In the genomic region with DNA sequence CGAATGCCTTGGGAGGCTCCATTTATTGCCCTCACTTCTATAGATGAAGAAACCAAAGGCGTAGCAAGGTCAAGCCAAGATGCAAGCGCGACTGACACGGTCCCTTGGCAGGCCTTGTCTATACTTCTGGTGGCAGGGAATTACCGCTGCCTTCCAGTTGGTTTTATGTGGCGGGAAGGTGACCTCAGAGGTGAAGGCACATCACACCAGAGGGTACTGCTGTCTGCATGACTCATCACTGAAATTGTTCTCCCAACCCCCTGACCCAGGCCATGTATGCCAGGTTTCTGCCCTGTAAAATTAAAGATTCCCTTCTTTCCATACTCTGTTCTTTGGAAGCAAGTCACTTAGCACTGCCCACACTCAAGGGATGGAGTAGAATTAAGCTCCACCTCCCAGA, we compare ENCODE assay signal across 16 cellular contexts. TPM values are rescaled to one million over a fixed set of nuclear protein-coding genes. Genes with fewer than 3 reads are reported as not detected.
DNase-seq lines count a peak whose midpoint lies in the region; ATAC-seq and TF ChIP-seq lines count a peak whose summit lies in the region.
"Had no signal": no experiment of that assay in that cellular context is flagged by ENCODE, and none has a peak within 500 bp of the region (broad histone marks: within the 10 kb centered on the region; RNA-seq: fewer than 3 reads in every experiment).

No MANE protein-coding gene starts in this region.

- H3T11ph ChIP-seq in H9 (ENCODE audit: low read length): no peak overlapping the region

- WGBS in H9 (ENCODE audit: extremely low coverage, insufficient read length, low lambda C conversion rate): no CpG with 5 or more reads among the region's 7 CpGs

- DNase-seq in DMS 273 (lab: John Stamatoyannopoulos, UW; ENCODE audit: unreplicated experiment) (peak; percentile 49), DMS 273 treated with DMSO at 0.1 percent for 48 hours (lab: John Stamatoyannopoulos, UW) (no peak), astrocyte of the spinal cord (ENCODE audit: low read depth, low spot score) (peak; percentile 42), islet precursor cell (peak; percentile 83), thoracic aorta (ENCODE audit: low spot score) (no peak), H9 (no peak), activated gamma-delta T cell (lab: John Stamatoyannopoulos, UW) (no peak), NCI-H510A treated with DMSO at 0.1 percent for 48 hours (lab: John Stamatoyannopoulos, UW) (no peak)
- DNase-seq: activated T-cell treated with anti-CD3 and anti-CD28 coated beads for 4 hours, cortex of kidney, GDM1, KBM-7, NCI-H526, T1000 had no signal

- no peaks in the 10 kb centered on the region; the same call in none of the 2 replicates for H3K27me3 Mint-ChIP-seq in H9 (ENCODE audit: low read depth)

- H3K56ac ChIP-seq in H9 (ENCODE audit: insufficient read length, low read depth, low read length): no peak overlapping the region

- peaks cover 32 to 92% of the 10 kb centered on the region in 2 donors for H3K4me1 ChIP-seq in thoracic aorta (ENCODE audit: control insufficient read depth in 1 of 2, low read depth in 2 of 2)
- peaks cover 4% of the 10 kb centered on the region; the same call in 1 of the 2 replicates for H3K4me1 ChIP-seq in H9 (ENCODE audit: insufficient read depth, low read length)
- H3K4me1 ChIP-seq: parathyroid adenoma had no signal

- no peaks in the 10 kb centered on the region for H3K79me1 ChIP-seq in H9 (ENCODE audit: insufficient read depth, low read depth, low read length, poor library complexity, severe bottlenecking)

- H2AK5ac ChIP-seq in H9 (ENCODE audit: insufficient read length, low read length): no peak overlapping the region

- H3K9me3 ChIP-seq in thoracic aorta (no peaks in the 10 kb centered on the region), H9 (ENCODE audit: control insufficient read depth, low read depth, low read length) (no peaks in the 10 kb centered on the region)

- no peaks in the 10 kb centered on the region for H3K9me3 Mint-ChIP-seq in H9

- no peak overlapping the region for H3K27ac Mint-ChIP-seq in H9

- H3K14ac ChIP-seq in H9 (ENCODE audit: insufficient read depth, low read length): no peak overlapping the region

- H3K27ac ChIP-seq in thoracic aorta: peak overlapping the region; percentile 40 to 94
- no peak overlapping the region for H3K27ac ChIP-seq in H9 (ENCODE audit: insufficient read length, low read depth, low read length)
- H3K27ac ChIP-seq: 22Rv1, parathyroid adenoma had no signal

- no peak overlapping the region for H4K5ac ChIP-seq in H9 (ENCODE audit: insufficient read length, low read depth, low read length)

- no peaks in the 10 kb centered on the region for H3K36me3 ChIP-seq in thoracic aorta

- no peak overlapping the region for H4K91ac ChIP-seq in H9 (ENCODE audit: insufficient read length, low read depth, low read length)

- no peaks in the 10 kb centered on the region for H3K79me2 ChIP-seq in H9 (ENCODE audit: insufficient read depth, low read length)

- no peak overlapping the region for H2BK12ac ChIP-seq in H9 (ENCODE audit: insufficient read length, low read depth, low read length)

- no peak for ATAC-seq in thoracic aorta (ENCODE audit: insufficient number of reproducible peaks, low FRiP score, low read depth)

- no peaks in the 10 kb centered on the region for H3K27me3 ChIP-seq in thoracic aorta (replicated peaks; ENCODE audit: insufficient read depth)
- H3K27me3 ChIP-seq in H9 (ENCODE audit: insufficient read depth, low read length): no peaks in the 10 kb centered on the region

- H3K4ac ChIP-seq in H9 (ENCODE audit: low read depth, low read length): no peak overlapping the region

- H2BK20ac ChIP-seq in H9 (ENCODE audit: low read depth, low read length, poor library complexity, severe bottlenecking): no peak overlapping the region

- in situ Hi-C loops in astrocyte of the spinal cord (cut with HindIII; ENCODE audit: low sequenced_read_pairs): loop anchor here (25.0 kb wide), 2 partner anchors 94 to 169 kb away; no protein-coding TSS in a partner anchor

- no peaks in the 10 kb centered on the region for H4K20me1 ChIP-seq in H9 (ENCODE audit: control insufficient read depth, insufficient read depth, insufficient read length)

- H3K36me3 Mint-ChIP-seq in H9 (ENCODE audit: insufficient read depth in 1 of 3, low read depth in 3 of 3): no peaks in the 10 kb centered on the region

- no peak overlapping the region for H3K9ac ChIP-seq in H9 (ENCODE audit: extremely low read depth, insufficient read length, low read length)
- H3K9ac ChIP-seq: parathyroid adenoma had no signal

- peaks cover 13 to 18% of the 10 kb centered on the region in 2 experiments for H3K4me1 Mint-ChIP-seq in H9

- H3K4me3 Mint-ChIP-seq in H9: no peak overlapping the region

- H2BK120ac ChIP-seq in H9 (ENCODE audit: low read depth, low read length, poor library complexity, severe bottlenecking): no peak overlapping the region

- H4K8ac ChIP-seq in H9 (replicated peaks; ENCODE audit: insufficient read length, low read depth, low read length): no peak overlapping the region

- no peak overlapping the region for H3K18ac ChIP-seq in H9 (ENCODE audit: insufficient read length, low read depth, low read length)

- no peak overlapping the region for H3K4me2 ChIP-seq in H9 (ENCODE audit: insufficient read depth, insufficient read length, low read length)

- no peak overlapping the region for H3K23ac ChIP-seq in H9 (ENCODE audit: insufficient read length, low read depth, low read length)

- no peaks in the 10 kb centered on the region for H3K23me2 ChIP-seq in H9 (ENCODE audit: insufficient read length, low read depth, low read length, poor library complexity, severe bottlenecking)

- H2BK5ac ChIP-seq in H9 (ENCODE audit: insufficient read length, low read length): no peak overlapping the region

- no peak overlapping the region for H2AFZ ChIP-seq in H9 (ENCODE audit: low read length)
- H2AFZ ChIP-seq: parathyroid adenoma had no signal

- H2BK15ac ChIP-seq in H9 (ENCODE audit: low read depth, low read length): no peak overlapping the region

- TF ChIP-seq CTCF in astrocyte of the spinal cord (IDR thresholded peaks at IDR 0.05; ENCODE audit: low read depth, low read length): no peak
- TF ChIP-seq CTCF in thoracic aorta (IDR thresholded peaks at IDR 0.05): no peak
- TF ChIP-seq CTCF in H9 (conservative IDR thresholded peaks at IDR 0.05): no peak

- H3K4me3 ChIP-seq in astrocyte of the spinal cord (ENCODE audit: low read depth, low read length) (no peak overlapping the region), thoracic aorta (no peak overlapping the region)

RNA-seq across cellular contexts. Expression of a gene that starts 36.1 kb away (rescaled TPM):
- total RNA-seq in thoracic aorta: 10 to 100 TPM; 14.6 to 16.9 TPM
- total RNA-seq in H9 (2021): 46.4 and 48.1 TPM in 2 replicates

Comparison
In these comparisons a context has a peak if more than half of its experiments do, and no peak if none do; other contexts are left out.
1. DNase-seq: peak in DMS 273 (single experiment), astrocyte of the spinal cord (single experiment) and islet precursor cell (single experiment); none in DMS 273 treated with DMSO at 0.1 percent for 48 hours (single experiment), thoracic aorta (single experiment), H9 (single experiment), activated gamma-delta T cell (single experiment) and NCI-H510A treated with DMSO at 0.1 percent for 48 hours (single experiment).